Comparison of ENCODE assay signal across 13 cellular contexts in the genomic region with DNA sequence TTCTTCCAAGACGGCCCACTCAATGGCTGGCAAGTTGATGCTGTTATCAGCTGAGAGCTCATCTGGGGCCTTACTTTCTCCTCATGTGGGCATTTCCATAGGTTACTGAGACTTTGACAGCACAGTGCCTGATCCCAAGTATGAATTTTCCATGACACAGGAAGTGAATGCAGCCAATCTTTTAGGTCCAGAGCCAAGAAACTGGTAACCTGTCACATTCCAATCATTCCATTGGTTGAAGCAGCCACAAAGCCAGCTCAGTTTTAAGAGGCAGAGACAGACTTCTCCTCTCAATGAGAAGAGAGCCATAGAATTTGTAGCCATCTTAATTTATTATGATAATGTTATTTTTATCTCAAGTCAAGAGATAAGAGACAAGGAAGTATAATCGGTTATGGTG.
A peak's percentile ranks its signal among the peaks of the same experiment; 100 is the strongest.
DNase-seq lines count a peak whose midpoint lies in the region; ATAC-seq and TF ChIP-seq lines count a peak whose summit lies in the region.
"Had no signal": no experiment of that assay in that cellular context is flagged by ENCODE, and none has a peak within 500 bp of the region (broad histone marks: within the 10 kb centered on the region; RNA-seq: fewer than 3 reads in every experiment).

No MANE protein-coding gene starts in this region.

- no peaks in the 10 kb centered on the region for H3K79me1 ChIP-seq in neuronal stem cell (ENCODE audit: low read depth, low read length)

- H3K9me3 Mint-ChIP-seq in WTC11, result peaks cover 9% of the 10 kb centered on the region

- H3K18ac ChIP-seq in neuronal stem cell (ENCODE audit: low read length), result no peak overlapping the region

- no peak overlapping the region for H2AK5ac ChIP-seq in neuronal stem cell (ENCODE audit: low read depth, low read length)

- H3K27me3 ChIP-seq in neuronal stem cell (ENCODE audit: control insufficient read depth in 3 of 3, insufficient read depth in 3 of 3, low read depth in 1 of 3, low read length in 3 of 3), result no peaks in the 10 kb centered on the region
- H3K27me3 ChIP-seq in sigmoid colon, result no peaks in the 10 kb centered on the region
- H3K27me3 ChIP-seq: BLaER1, SJSA1 had no signal

- no peak for TF ChIP-seq POLR2A in sigmoid colon (IDR thresholded peaks at IDR 0.05)

- H3K27me3 Mint-ChIP-seq in WTC11 (ENCODE audit: low read depth), result no peaks in the 10 kb centered on the region

- no peak overlapping the region for H2BK5ac ChIP-seq in neuronal stem cell (ENCODE audit: low read length)

- H3K4ac ChIP-seq in neuronal stem cell (ENCODE audit: low read length), result no peak overlapping the region

- CTCF ChIA-PET in WTC11 (lab: Charles Lee), result no interaction called here

- H3K4me2 ChIP-seq in neuronal stem cell (ENCODE audit: insufficient read depth, low read length, poor library complexity, severe bottlenecking), result no peak overlapping the region
- H3K4me2 ChIP-seq: BLaER1, KMS-11 had no signal

- H4K91ac ChIP-seq in neuronal stem cell (ENCODE audit: low read depth, low read length, poor library complexity), result no peak overlapping the region

- intact Hi-C loops in cardiac septum (cut with DNase I) (no loop called here), sigmoid colon (cut with DNase I) (no loop called here)

- H2BK15ac ChIP-seq in neuronal stem cell (ENCODE audit: low read length), result no peak overlapping the region

- TF ChIP-seq CTCF in WTC11 (IDR thresholded peaks at IDR 0.05) (no peak), sigmoid colon (IDR thresholded peaks at IDR 0.05) (no peak)

- peaks cover 0 to 3% of the 10 kb centered on the region in 2 donors for H3K4me1 ChIP-seq in neuronal stem cell (ENCODE audit: control insufficient read depth in 2 of 2, insufficient read depth in 1 of 2, low read depth in 1 of 2, low read length in 2 of 2)
- no peaks in the 10 kb centered on the region for H3K4me1 ChIP-seq in sigmoid colon
- H3K4me1 ChIP-seq: BLaER1, SJSA1 had no signal

- no peak overlapping the region for H3K4me3 Mint-ChIP-seq in WTC11

- H3K27ac Mint-ChIP-seq in WTC11, result no peak overlapping the region; the same call in 1 of the 2 replicates

- no peaks in the 10 kb centered on the region for H3K36me3 Mint-ChIP-seq in WTC11

- 0 out of 2 replicates have a peak, but pooled peaks cover 4% of the 10 kb centered on the region for H3K4me1 Mint-ChIP-seq in WTC11

- H4K8ac ChIP-seq in neuronal stem cell (ENCODE audit: low read depth, low read length), result no peak overlapping the region

- H3K4me3 ChIP-seq in neuronal stem cell (ENCODE audit: low read length in 2 of 2), result no peak overlapping the region
- no peak overlapping the region for H3K4me3 ChIP-seq in sigmoid colon
- H3K4me3 ChIP-seq: BLaER1, GM23248, SJSA1 had no signal

- ATAC-seq in WTC11, result peak; percentile 60

- no peak overlapping the region for H3K23ac ChIP-seq in neuronal stem cell (ENCODE audit: low read depth, low read length, poor library complexity)

- DNase-seq in ELF-1 (ENCODE audit: low read depth, low spot score), result peak; percentile 22
- DNase-seq in WTC11 (ENCODE audit: low spot score), result no peak
- DNase-seq in iPS DF 4.7 (ENCODE audit: extremely low read depth, low spot score), result peak; percentile 11
- DNase-seq in neuronal stem cell (ENCODE audit: low spot score), result peak; percentile 5
- no peak for DNase-seq in activated naive CD4-positive, alpha-beta T cell treated with Interleukin-2 at 50 U/mL for 16 hours
- DNase-seq in superior temporal gyrus (ENCODE audit: extremely low spot score), result no peak
- no peak for DNase-seq in cardiac septum (ENCODE audit: low spot score)
- DNase-seq in sigmoid colon, result no peak
- DNase-seq: GM23248, NCI-H1092 had no signal

- no peak overlapping the region for H2BK12ac ChIP-seq in neuronal stem cell (ENCODE audit: low read length)

- WGBS in neuronal stem cell (ENCODE audit: extremely low coverage in 2 of 2, insufficient read length in 2 of 2, insufficient replicate concordance in 1 of 2), 2 donors, result no CpG with 5 or more reads among the region's 2 CpGs
- WGBS in sigmoid colon, 2 donors, result 49 to 79% methylated on average over 2 of the region's 2 CpGs

- H2BK120ac ChIP-seq in neuronal stem cell (ENCODE audit: low read depth, low read length), result no peak overlapping the region

- no peak overlapping the region for H3K14ac ChIP-seq in neuronal stem cell (ENCODE audit: low read length)

- H3K36me3 ChIP-seq in neuronal stem cell (replicated peaks in 1 of 2; ENCODE audit: control insufficient read depth in 2 of 2, insufficient read depth in 2 of 2, low read length in 2 of 2) (no peaks in the 10 kb centered on the region), sigmoid colon (no peaks in the 10 kb centered on the region)
- H3K36me3 ChIP-seq: BLaER1, SJSA1 had no signal

- no peak overlapping the region for H2AFZ ChIP-seq in neuronal stem cell (ENCODE audit: low read length)
- H2AFZ ChIP-seq: GM23248 had no signal

- H3K9me3 ChIP-seq in neuronal stem cell (replicated peaks in 1 of 2; ENCODE audit: control insufficient read depth in 2 of 2, insufficient read depth in 1 of 2, low read depth in 1 of 2, low read length in 2 of 2) (no peaks in the 10 kb centered on the region), sigmoid colon (no peaks in the 10 kb centered on the region)
- H3K9me3 ChIP-seq: BLaER1, SJSA1 had no signal

- POLR2A ChIA-PET in WTC11 (lab: Charles Lee), result interaction anchor here (1.2 kb wide), 1 partner anchor 17 kb away, joined by 3 read pairs; no protein-coding TSS in a partner anchor

- H3K27ac ChIP-seq in neuronal stem cell (replicated peaks; ENCODE audit: low read length) (no peak overlapping the region), sigmoid colon (no peak overlapping the region)
- H3K27ac ChIP-seq: BLaER1, GM23248, KMS-11, SJSA1 had no signal

- TF ChIP-seq EP300 in sigmoid colon (IDR thresholded peaks at IDR 0.05), result no peak

- no peak overlapping the region for H3K9ac ChIP-seq in neuronal stem cell (ENCODE audit: low read depth, low read length, poor library complexity)
- H3K9ac ChIP-seq: BLaER1, GM23248, KMS-11 had no signal

TF ChIP-seq in WTC11, 78 proteins besides CTCF, POLR2A, EP300 and RAD21:
- no peak for TF ChIP-seq NR3C1 (CRISPR knock-in tag; conservative IDR thresholded peaks at IDR 0.05; ENCODE audit: low read depth)
- TF ChIP-seq NFYB (CRISPR knock-in tag; conservative IDR thresholded peaks at IDR 0.05; ENCODE audit: low read depth), result no peak
- TF ChIP-seq FOXJ3 (CRISPR knock-in tag; IDR thresholded peaks at IDR 0.05; ENCODE audit: borderline replicate concordance), result no peak
TF ChIP-seq in WTC11: peak in this region for 0.

Comparison
In these comparisons a context has a peak if more than half of its experiments do, and no peak if none do; other contexts are left out.
1. DNase-seq: peak in ELF-1 (single experiment), iPS DF 4.7 (single experiment) and neuronal stem cell (single experiment); none in WTC11 (single experiment), activated naive CD4-positive, alpha-beta T cell treated with Interleukin-2 at 50 U/mL for 16 hours (single experiment), superior temporal gyrus (single experiment), cardiac septum (single experiment) and sigmoid colon (single experiment).